Comparison of ENCODE assay signal across 1 cellular context in the genomic region with DNA sequence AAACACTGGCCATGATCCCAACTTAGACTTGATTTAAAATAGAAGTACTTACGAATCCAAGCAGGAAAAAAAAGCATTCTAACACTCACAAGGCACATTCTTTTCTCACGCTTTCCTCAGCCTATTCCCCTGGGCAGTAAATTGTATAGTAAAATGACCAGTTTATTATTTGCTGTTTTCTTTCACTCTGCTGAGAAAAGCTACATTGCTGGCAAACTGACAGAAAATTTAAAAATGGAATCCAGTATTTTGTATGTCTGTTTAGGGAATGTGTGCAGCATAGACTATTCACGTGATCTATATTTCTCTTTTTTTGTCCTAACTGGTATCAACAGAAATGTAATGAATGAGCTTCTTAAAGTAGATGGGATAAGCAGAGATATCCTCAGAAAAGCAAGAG.
TF ChIP-seq lines count a peak whose summit lies in the region.

No MANE protein-coding gene starts in this region.

TF ChIP-seq in HCT116, 20 proteins besides CTCF, POLR2A, EP300 and RAD21 (continued from another document):
- TF ChIP-seq ZBTB33 (IDR thresholded peaks at IDR 0.05; ENCODE audit: extremely low read depth, insufficient replicate concordance, low read length) = no peak
